9 cellular contexts compared by ENCODE assay signal in genomic region chr11:102312656-102313055, GRCh38. TPM values are rescaled to one million over a fixed set of nuclear protein-coding genes. Genes with fewer than 3 reads are reported as not detected.
DNase-seq lines count a peak whose midpoint lies in the region; ATAC-seq and TF ChIP-seq lines count a peak whose summit lies in the region.
"Had no signal": no experiment of that assay in that cellular context is flagged by ENCODE, and none has a peak within 500 bp of the region (broad histone marks: within the 10 kb centered on the region; RNA-seq: fewer than 3 reads in every experiment).

No MANE protein-coding gene starts in this region.

- 23 to 29% methylated on average over 2 of the region's 2 CpGs for WGBS in testis, 2 donors

- peak overlapping the region; percentile 90 to 91 for H3K27ac ChIP-seq in testis

- peak overlapping the region; percentile 37 for H3K4me3 Mint-ChIP-seq in activated CD4-positive, alpha-beta T cell treated with anti-CD3 and anti-CD28 coated beads, Interleukin-2, amount 10 ng/mL, durations not matched to agents 7 days and 5 days
- H3K4me3 Mint-ChIP-seq in activated CD8-positive, alpha-beta T cell treated with anti-CD3 and anti-CD28 coated beads for 36 hours: peak overlapping the region; percentile 56
- H3K4me3 Mint-ChIP-seq in immature natural killer cell: peak overlapping the region in 4 of 5 donors; percentile 19 to 75 (median 64)

- peaks cover 6% of the 10 kb centered on the region for H3K9me3 Mint-ChIP-seq in activated CD4-positive, alpha-beta T cell treated with anti-CD3 and anti-CD28 coated beads, Interleukin-2, amount 10 ng/mL, durations not matched to agents 7 days and 5 days
- peaks cover 6% of the 10 kb centered on the region for H3K9me3 Mint-ChIP-seq in activated CD8-positive, alpha-beta T cell treated with anti-CD3 and anti-CD28 coated beads for 36 hours
- H3K9me3 Mint-ChIP-seq in immature natural killer cell: no peaks in the 10 kb centered on the region

- H3K36me3 ChIP-seq in testis (ENCODE audit: low read depth, missing control alignments): no peaks in the 10 kb centered on the region

- H3K4me1 Mint-ChIP-seq in activated CD4-positive, alpha-beta T cell treated with anti-CD3 and anti-CD28 coated beads, Interleukin-2, amount 10 ng/mL, durations not matched to agents 7 days and 5 days: peaks cover 50% of the 10 kb centered on the region
- H3K4me1 Mint-ChIP-seq in activated CD8-positive, alpha-beta T cell treated with anti-CD3 and anti-CD28 coated beads for 36 hours (ENCODE audit: low read depth): peaks cover 46% of the 10 kb centered on the region
- H3K4me1 Mint-ChIP-seq in immature natural killer cell: peaks cover 35 to 47% of the 10 kb centered on the region in 2 donors

- no peaks in the 10 kb centered on the region for H3K27me3 ChIP-seq in testis

- H3K27ac Mint-ChIP-seq in activated CD4-positive, alpha-beta T cell treated with anti-CD3 and anti-CD28 coated beads, Interleukin-2, amount 10 ng/mL, durations not matched to agents 7 days and 5 days: peak overlapping the region; percentile 55
- peak overlapping the region; percentile 85 for H3K27ac Mint-ChIP-seq in activated CD8-positive, alpha-beta T cell treated with anti-CD3 and anti-CD28 coated beads for 36 hours
- peak overlapping the region; percentile 76 to 92 (median 87) for H3K27ac Mint-ChIP-seq in immature natural killer cell

- H3K4me1 ChIP-seq in testis: no peaks in the 10 kb centered on the region

- H3K27me3 Mint-ChIP-seq in activated CD4-positive, alpha-beta T cell treated with anti-CD3 and anti-CD28 coated beads, Interleukin-2, amount 10 ng/mL, durations not matched to agents 7 days and 5 days: no peaks in the 10 kb centered on the region
- H3K27me3 Mint-ChIP-seq in activated CD8-positive, alpha-beta T cell treated with anti-CD3 and anti-CD28 coated beads for 36 hours: no peaks in the 10 kb centered on the region
- peaks cover 6 to 14% (median 9%) of the 10 kb centered on the region in 3 donors for H3K27me3 Mint-ChIP-seq in immature natural killer cell (ENCODE audit: low read depth in 3 of 3)

- H3K4me3 ChIP-seq in testis: peak overlapping the region in 1 of 2 donors; percentile 16

- DNase-seq in activated CD4-positive, alpha-beta T cell treated with anti-CD3 and anti-CD28 coated beads, Interleukin-2, amount 10 ng/mL, durations not matched to agents 7 days and 5 days: no peak
- no peak for DNase-seq in activated CD4-positive, alpha-beta T cell treated with anti-CD3 and anti-CD28 coated beads for 4 hours
- no peak for DNase-seq in activated CD8-positive, alpha-beta T cell treated with anti-CD3 and anti-CD28 coated beads for 36 hours
- DNase-seq in immature natural killer cell (peak in 1 of 3 donors; percentile 17), testis (no peak), NCI-H82 treated with DMSO at 0.1 percent for 48 hours (lab: John Stamatoyannopoulos, UW; ENCODE audit: unreplicated experiment) (no peak)
- DNase-seq in central memory CD4-positive, alpha-beta T cell: no peak
- DNase-seq: T1000 had no signal

- POLR2A ChIA-PET in activated CD4-positive, alpha-beta T cell treated with anti-CD3 and anti-CD28 coated beads, Interleukin-2, amount 10 ng/mL, durations not matched to agents 7 days and 5 days (lab: Charles Lee): no interaction called here
- POLR2A ChIA-PET in activated CD8-positive, alpha-beta T cell treated with anti-CD3 and anti-CD28 coated beads for 36 hours (lab: Charles Lee): interaction anchor here (0.6 kb wide), 1 partner anchor 25 kb away, joined by 3 read pairs; no protein-coding TSS in a partner anchor

- TF ChIP-seq POLR2A in testis (IDR thresholded peaks at IDR 0.05): no peak

- H3K36me3 Mint-ChIP-seq in activated CD4-positive, alpha-beta T cell treated with anti-CD3 and anti-CD28 coated beads, Interleukin-2, amount 10 ng/mL, durations not matched to agents 7 days and 5 days (ENCODE audit: low read depth): peaks cover 8% of the 10 kb centered on the region
- peaks cover 11% of the 10 kb centered on the region for H3K36me3 Mint-ChIP-seq in activated CD8-positive, alpha-beta T cell treated with anti-CD3 and anti-CD28 coated beads for 36 hours (ENCODE audit: low read depth)
- H3K36me3 Mint-ChIP-seq in immature natural killer cell: no peaks in the 10 kb centered on the region

- H3K9me3 ChIP-seq in testis: no peaks in the 10 kb centered on the region

- ATAC-seq in activated CD8-positive, alpha-beta T cell treated with anti-CD3 and anti-CD28 coated beads for 36 hours: no peak
- no peak for ATAC-seq in GM19023 (IDR thresholded peaks at IDR 0.05; ENCODE audit: unreplicated experiment)

- intact Hi-C loops in activated CD8-positive, alpha-beta T cell treated with anti-CD3 and anti-CD28 coated beads for 36 hours (cut with micrococcal nuclease): no loop called here
- intact Hi-C loops in testis (cut with DNase I; ENCODE audit: low total_unique reads): no loop called here

- TF ChIP-seq CTCF in activated CD8-positive, alpha-beta T cell treated with anti-CD3 and anti-CD28 coated beads for 36 hours (IDR thresholded peaks at IDR 0.05): no peak
- TF ChIP-seq CTCF in testis (IDR thresholded peaks at IDR 0.05): no peak

- CTCF ChIA-PET in activated CD4-positive, alpha-beta T cell treated with anti-CD3 and anti-CD28 coated beads, Interleukin-2, amount 10 ng/mL, durations not matched to agents 7 days and 5 days (lab: Charles Lee): interaction anchor here (1.0 to 6.1 kb wide), 3 partner anchors 19 to 21 kb away, joined by 3 to 35 read pairs (median 3); no protein-coding TSS in a partner anchor
- CTCF ChIA-PET in activated CD8-positive, alpha-beta T cell treated with anti-CD3 and anti-CD28 coated beads for 36 hours (lab: Charles Lee): interaction anchor here (0.8 to 17.7 kb wide), 6 partner anchors 13 to 353 kb away, joined by 3 to 403 read pairs (median 6); no protein-coding TSS in a partner anchor

RNA-seq across cellular contexts. Expression of gene BIRC3, which starts 4.6 kb away (rescaled TPM):
- total RNA-seq in activated CD4-positive, alpha-beta T cell treated with anti-CD3 and anti-CD28 coated beads, Interleukin-2, amount 10 ng/mL, durations not matched to agents 7 days and 5 days: 10 to 100 TPM; 33.1 to 39.6 TPM
- 100 to 1,000 TPM; 102 to 108 TPM for total RNA-seq in activated CD8-positive, alpha-beta T cell treated with anti-CD3 and anti-CD28 coated beads for 36 hours
- 1 to 10 TPM; 5.0 to 7.1 (median 5.5) TPM for polyA plus RNA-seq in immature natural killer cell
- 10 to 100 TPM in 1 of 2 donors, 1 to 10 TPM in 1; 6.4 to 10.9 TPM for total RNA-seq in testis
- 6.2 TPM for polyA plus RNA-seq in testis (ENCODE audit: insufficient read depth, low read depth, low replicate concordance)

RNA-seq across cellular contexts. Expression of gene BIRC2, which starts 34.4 kb away (rescaled TPM):
- 10 to 100 TPM; 34.9 to 41.2 TPM for total RNA-seq in activated CD4-positive, alpha-beta T cell treated with anti-CD3 and anti-CD28 coated beads, Interleukin-2, amount 10 ng/mL, durations not matched to agents 7 days and 5 days
- total RNA-seq in activated CD8-positive, alpha-beta T cell treated with anti-CD3 and anti-CD28 coated beads for 36 hours: 10 to 100 TPM; 29.8 to 32.9 TPM
- polyA plus RNA-seq in immature natural killer cell (10 to 100 TPM; 30.8 to 44.5 (median 35.4) TPM), testis (ENCODE audit: insufficient read depth, low read depth, low replicate concordance) (41.3 TPM)
- total RNA-seq in testis: 10 to 100 TPM; 62.7 to 73.1 TPM
